In the genomic region with DNA sequence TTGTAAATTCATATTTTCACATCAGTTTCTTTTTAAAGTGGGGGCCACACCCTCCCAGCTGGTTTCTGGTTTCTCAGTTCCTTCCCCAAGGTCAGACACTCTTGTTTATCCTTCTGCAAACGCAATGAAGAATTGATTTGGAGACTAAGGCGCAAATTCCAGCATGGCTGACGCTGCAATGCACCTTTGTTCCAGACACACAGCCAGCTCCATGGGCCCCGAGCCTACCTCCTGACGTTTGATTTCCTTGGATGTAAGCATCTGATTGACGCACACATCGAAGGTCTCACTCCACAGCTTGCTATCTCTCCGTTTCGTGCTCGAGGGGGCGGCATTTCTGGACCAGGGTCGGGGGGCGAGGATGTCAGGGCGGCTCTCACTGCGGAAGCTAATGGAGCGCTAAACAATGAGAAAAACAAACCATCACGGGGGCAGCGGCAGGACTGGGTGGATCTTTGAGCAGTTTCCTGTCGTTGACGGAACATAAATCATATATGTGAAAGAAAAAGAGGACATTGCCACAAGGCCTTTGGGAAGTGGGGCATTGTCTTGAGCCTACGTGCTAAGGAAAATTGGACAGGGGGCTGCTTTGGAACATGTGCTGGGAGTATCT, we compare ENCODE assay signal across 9 cellular contexts. TPM values are rescaled to one million over a fixed set of nuclear protein-coding genes. Genes with fewer than 3 reads are reported as not detected.
A peak's percentile ranks its signal among the peaks of the same experiment; 100 is the strongest.
DNase-seq lines count a peak whose midpoint lies in the region; ATAC-seq lines count a peak whose summit lies in the region.
"Had no signal": no experiment of that assay in that cellular context is flagged by ENCODE, and none has a peak within 500 bp of the region (broad histone marks: within the 10 kb centered on the region; RNA-seq: fewer than 3 reads in every experiment).

No MANE protein-coding gene starts in this region.

- peak overlapping the region; percentile 85 for H3K4me3 Mint-ChIP-seq in activated T-helper 17 cell treated with anti-CD3 and anti-CD28 coated beads, Interleukin-2, amount 50 U/mL, for 72 hours

- no peak for ATAC-seq in activated T-helper 17 cell treated with anti-CD3 and anti-CD28 coated beads, Interleukin-2, amount 50 U/mL, for 72 hours (replicated peaks)
- ATAC-seq in HG03135 (IDR thresholded peaks at IDR 0.05; ENCODE audit: unreplicated experiment), result no peak
- no peak for ATAC-seq in GM19023 (IDR thresholded peaks at IDR 0.05; ENCODE audit: unreplicated experiment)
- no peak for ATAC-seq in GM18907 (IDR thresholded peaks at IDR 0.05; ENCODE audit: unreplicated experiment)

- no peaks in the 10 kb centered on the region for H3K27me3 Mint-ChIP-seq in activated T-helper 17 cell treated with anti-CD3 and anti-CD28 coated beads, Interleukin-2, amount 50 U/mL, for 72 hours

- peaks cover 82% of the 10 kb centered on the region for H3K36me3 Mint-ChIP-seq in activated T-helper 17 cell treated with anti-CD3 and anti-CD28 coated beads, Interleukin-2, amount 50 U/mL, for 72 hours (ENCODE audit: low read depth)

- DNase-seq in stimulated activated naive CD4-positive, alpha-beta T cell (lab: John Stamatoyannopoulos, UW), result peak in 5 of 6 experiments; percentile 4 to 70 (median 30)
- DNase-seq in stimulated activated naive CD4-positive, alpha-beta T cell treated with Interleukin-2 at 50 U/mL for 16 hours (lab: John Stamatoyannopoulos, UW), result no peak
- DNase-seq in lung microvascular endothelial cell (ENCODE audit: low read depth in 2 of 2) (peak; percentile 80 to 82), NCI-H2081 treated with DMSO at 0.1 percent for 48 hours (lab: John Stamatoyannopoulos, UW) (no peak)
- DNase-seq: Caco-2 had no signal

- H3K9me3 Mint-ChIP-seq in activated T-helper 17 cell treated with anti-CD3 and anti-CD28 coated beads, Interleukin-2, amount 50 U/mL, for 72 hours, result no peaks in the 10 kb centered on the region

- peaks cover 61% of the 10 kb centered on the region for H3K4me1 Mint-ChIP-seq in activated T-helper 17 cell treated with anti-CD3 and anti-CD28 coated beads, Interleukin-2, amount 50 U/mL, for 72 hours

- H3K27ac Mint-ChIP-seq in activated T-helper 17 cell treated with anti-CD3 and anti-CD28 coated beads, Interleukin-2, amount 50 U/mL, for 72 hours, result peak overlapping the region; percentile 79

RNA-seq across cellular contexts. Expression of a gene that starts 46.9 kb away (rescaled TPM):
- 10 to 100 TPM; 12.3 to 17.0 TPM for total RNA-seq in activated T-helper 17 cell treated with anti-CD3 and anti-CD28 coated beads, Interleukin-2, amount 50 U/mL, for 72 hours
- total RNA-seq in lung microvascular endothelial cell, result 5.2 and 7.2 TPM in 2 replicates

Comparison
In these comparisons a context has a peak if more than half of its experiments do, and no peak if none do; other contexts are left out.
1. DNase-seq: peak in stimulated activated naive CD4-positive, alpha-beta T cell (5 of 6) and lung microvascular endothelial cell (2 of 2); none in stimulated activated naive CD4-positive, alpha-beta T cell treated with Interleukin-2 at 50 U/mL for 16 hours (single experiment) and NCI-H2081 treated with DMSO at 0.1 percent for 48 hours (single experiment).